20 cellular contexts compared by ENCODE assay signal in genomic region chr14:74658535-74659130, GRCh38. TPM values are rescaled to one million over a fixed set of nuclear protein-coding genes. Genes with fewer than 3 reads are reported as not detected.
DNase-seq lines count a peak whose midpoint lies in the region; FAIRE-seq and TF ChIP-seq lines count a peak whose summit lies in the region.
"Had no signal": no experiment of that assay in that cellular context is flagged by ENCODE, and none has a peak within 500 bp of the region (broad histone marks: within the 10 kb centered on the region; RNA-seq: fewer than 3 reads in every experiment).

No MANE protein-coding gene starts in this region.

- H3K36me3 ChIP-seq in bronchial epithelial cell (ENCODE audit: control insufficient read depth, insufficient read depth, low read length), result peaks cover 3% of the 10 kb centered on the region

- peaks cover 14% of the 10 kb centered on the region for H3K36me3 Mint-ChIP-seq in progenitor cell of endocrine pancreas (ENCODE audit: insufficient read depth)

- H3K4me1 Mint-ChIP-seq in progenitor cell of endocrine pancreas (ENCODE audit: low read depth), result no peaks in the 10 kb centered on the region
- H3K4me1 Mint-ChIP-seq: stimulated activated memory B cell treated with anti-CD40 and anti-IgM and Interleukin-4, amounts not matched to agents 10 μg/mL and 1 μg/mL and 100 μg/mL, for 72 hours had no signal

- FAIRE-seq in bronchial epithelial cell (lab: Jason Lieb, UNC), result no peak

- no peak overlapping the region for H3K4me3 Mint-ChIP-seq in progenitor cell of endocrine pancreas (ENCODE audit: low read depth)
- H3K4me3 Mint-ChIP-seq: CD4-positive, alpha-beta T cell; effector memory CD8-positive, alpha-beta T cell; stimulated activated memory B cell treated with anti-CD40 and anti-IgM and Interleukin-4, amounts not matched to agents 10 μg/mL and 1 μg/mL and 100 μg/mL, for 72 hours had no signal

- H3K27me3 ChIP-seq in bronchial epithelial cell (ENCODE audit: control insufficient read depth, insufficient read depth, low read length), result no peaks in the 10 kb centered on the region
- H3K27me3 ChIP-seq: thyroid gland had no signal

- no peak overlapping the region for H3K27ac Mint-ChIP-seq in progenitor cell of endocrine pancreas
- H3K27ac Mint-ChIP-seq: CD4-positive, alpha-beta T cell; effector memory CD8-positive, alpha-beta T cell; stimulated activated memory B cell treated with anti-CD40 and anti-IgM and Interleukin-4, amounts not matched to agents 10 μg/mL and 1 μg/mL and 100 μg/mL, for 72 hours had no signal

- no peak for TF ChIP-seq CTCF in bronchial epithelial cell (IDR thresholded peaks at IDR 0.05; ENCODE audit: insufficient read depth, low read length, severe bottlenecking)
- TF ChIP-seq CTCF in progenitor cell of endocrine pancreas (IDR thresholded peaks at IDR 0.05; ENCODE audit: unreplicated experiment), result no peak

- H3K27me3 Mint-ChIP-seq in progenitor cell of endocrine pancreas, result no peaks in the 10 kb centered on the region
- H3K27me3 Mint-ChIP-seq: CD4-positive, alpha-beta T cell; effector memory CD8-positive, alpha-beta T cell; stimulated activated memory B cell treated with anti-CD40 and anti-IgM and Interleukin-4, amounts not matched to agents 10 μg/mL and 1 μg/mL and 100 μg/mL, for 72 hours had no signal

- no peaks in the 10 kb centered on the region for H3K9me3 Mint-ChIP-seq in progenitor cell of endocrine pancreas (ENCODE audit: low read depth)
- H3K9me3 Mint-ChIP-seq: activated naive CD4-positive, alpha-beta T cell treated with anti-CD3 and anti-CD28 coated beads, Interleukin-2, amount 50 U/mL, for 72 hours; CD4-positive, alpha-beta T cell; effector memory CD8-positive, alpha-beta T cell; stimulated activated memory B cell treated with anti-CD40 and anti-IgM and Interleukin-4, amounts not matched to agents 10 μg/mL and 1 μg/mL and 100 μg/mL, for 72 hours had no signal

- DNase-seq in A172 (ENCODE audit: low spot score), result peak; percentile 31
- peak; percentile 67 for DNase-seq in LHCN-M2 (ENCODE audit: low read depth)
- DNase-seq in bronchial epithelial cell (ENCODE audit: low read depth), result peak; percentile 28
- DNase-seq in kidney tubule cell (ENCODE audit: low spot score), result peak; percentile 22
- no peak for DNase-seq in NCI-H2081 (lab: John Stamatoyannopoulos, UW)
- DNase-seq in NCI-H524 treated with DMSO at 0.1 percent for 48 hours (lab: John Stamatoyannopoulos, UW), result no peak
- DNase-seq in progenitor cell of endocrine pancreas (ENCODE audit: low spot score, unreplicated experiment), result no peak
- DNase-seq in NCI-H748 (lab: John Stamatoyannopoulos, UW; ENCODE audit: unreplicated experiment), result no peak
- DNase-seq: activated CD4-positive, alpha-beta T cell treated with anti-CD3 and anti-CD28 coated beads, Interleukin-2, amount 50 U/mL, for 4 hours; activated T-cell treated with anti-CD3 and anti-CD28 coated beads, Interleukin-2, amount 50 U/mL, for 48 hours; caudate nucleus; CD4-positive, alpha-beta T cell; DND-41; effector memory CD8-positive, alpha-beta T cell; Karpas-422; left ventricle myocardium superior; NCI-H2171; thyroid gland had no signal

- H3K4me3 ChIP-seq in bronchial epithelial cell (ENCODE audit: low read depth, low read length), result no peak overlapping the region
- H3K4me3 ChIP-seq: thyroid gland had no signal

RNA-seq across cellular contexts. Expression of gene LTBP2, which starts 46.6 kb away (rescaled TPM):
- 5.7 and 5.8 TPM in 2 replicates for total RNA-seq in A172 (2014; rRNA removed; shearing (Covaris generic))
- total RNA-seq in LHCN-M2 (2014; rRNA removed) (151 and 211 TPM in 2 replicates), bronchial epithelial cell (4.1 and 6.6 TPM in 2 replicates), progenitor cell of endocrine pancreas (0.47 and 0.79 TPM in 2 replicates)
- polyA plus RNA-seq in LHCN-M2 (2012), result 104 TPM

RNA-seq across cellular contexts. Expression of gene AREL1, which starts 54.2 kb away (rescaled TPM):
- total RNA-seq in A172 (2014; rRNA removed; shearing (Covaris generic)), result 15.9 and 25.9 TPM in 2 replicates
- total RNA-seq in LHCN-M2 (2014; rRNA removed) (32.9 and 38.2 TPM in 2 replicates), bronchial epithelial cell (16.6 and 19.6 TPM in 2 replicates), progenitor cell of endocrine pancreas (44.0 and 55.1 TPM in 2 replicates)
- 17.8 TPM for polyA plus RNA-seq in LHCN-M2 (2012)

RNA-seq across cellular contexts. Expression of gene FCF1, which starts 54.3 kb away (rescaled TPM):
- total RNA-seq in A172 (2014; rRNA removed; shearing (Covaris generic)), result 9.5 and 18.6 TPM in 2 replicates
- total RNA-seq in LHCN-M2 (2014; rRNA removed) (29.2 and 36.1 TPM in 2 replicates), bronchial epithelial cell (34.2 and 39.0 TPM in 2 replicates), progenitor cell of endocrine pancreas (48.8 and 51.3 TPM in 2 replicates)
- polyA plus RNA-seq in LHCN-M2 (2012), result 37.8 TPM

Comparison
In these comparisons a context has a peak if more than half of its experiments do, and no peak if none do; other contexts are left out.
1. DNase-seq: peak in A172 (single experiment), LHCN-M2 (single experiment), bronchial epithelial cell (single experiment) and kidney tubule cell (single experiment); none in NCI-H2081 (0 of 2), NCI-H524 treated with DMSO at 0.1 percent for 48 hours (single experiment), progenitor cell of endocrine pancreas (single experiment) and NCI-H748 (single experiment).
2. RNA of gene LTBP2, which starts 46.6 kb away (total RNA-seq): 151 to 211 TPM in LHCN-M2; 4.1 to 6.6 TPM in bronchial epithelial cell, 5.7 to 5.8 TPM in A172 and 0.47 to 0.79 TPM in progenitor cell of endocrine pancreas; every median in the first group is over 10 times any median in the second.